In genomic region chr6:131063764-131064272, GRCh38 we compare ENCODE assay signal across 8 cellular contexts. TPM values are rescaled to one million over a fixed set of nuclear protein-coding genes. Genes with fewer than 3 reads are reported as not detected.
DNase-seq lines count a peak whose midpoint lies in the region; ATAC-seq and TF ChIP-seq lines count a peak whose summit lies in the region.

No MANE protein-coding gene starts in this region.

- no peak for TF ChIP-seq POLR2A in uterus (IDR thresholded peaks at IDR 0.05)

- no peaks in the 10 kb centered on the region for H3K9me3 ChIP-seq in liver (ENCODE audit: control insufficient read depth in 4 of 4, low read length in 3 of 4)
- H3K9me3 ChIP-seq in uterus: no peaks in the 10 kb centered on the region

- peaks cover 2% of the 10 kb centered on the region for H3K9me3 Mint-ChIP-seq in activated naive CD8-positive, alpha-beta T cell treated with anti-CD3 and anti-CD28 coated beads, Interleukin-2, amount 10 ng/mL, durations not matched to agents 7 days and 5 days

- peak overlapping the region; percentile 74 to 89 for H3K9ac ChIP-seq in liver (ENCODE audit: low read depth in 1 of 2, low read length in 2 of 2)

- peaks cover 3 to 9% (median 5%) of the 10 kb centered on the region in 4 donors for H3K4me1 ChIP-seq in liver (ENCODE audit: control insufficient read depth in 4 of 4, insufficient read depth in 4 of 4, low read length in 3 of 4)
- no peaks in the 10 kb centered on the region for H3K4me1 ChIP-seq in uterus

- H3K27me3 ChIP-seq in liver (ENCODE audit: control insufficient read depth in 4 of 4, insufficient read depth in 4 of 4, low read length in 3 of 4) (no peaks in the 10 kb centered on the region), uterus (no peaks in the 10 kb centered on the region)

- peaks cover 3% of the 10 kb centered on the region for H3K27me3 Mint-ChIP-seq in activated naive CD8-positive, alpha-beta T cell treated with anti-CD3 and anti-CD28 coated beads, Interleukin-2, amount 10 ng/mL, durations not matched to agents 7 days and 5 days

- POLR2A ChIA-PET in activated naive CD8-positive, alpha-beta T cell treated with anti-CD3 and anti-CD28 coated beads, Interleukin-2, amount 10 ng/mL, durations not matched to agents 7 days and 5 days (lab: Charles Lee): no interaction called here

- H3K4me3 ChIP-seq in GM08714 (ENCODE audit: low read length) (peak overlapping the region; percentile 62; the same call in 1 of the 2 replicates), liver (ENCODE audit: low read depth in 1 of 3, low read length in 3 of 3) (peak overlapping the region; percentile 22 to 83 (median 55)), uterus (peak overlapping the region; percentile 89 to 99)

- H3K27ac ChIP-seq in liver (ENCODE audit: low read depth in 1 of 2, low read length in 2 of 2) (peak overlapping the region; percentile 58 to 93), uterus (peak overlapping the region; percentile 90 to 93)

- H3K27ac Mint-ChIP-seq in activated naive CD8-positive, alpha-beta T cell treated with anti-CD3 and anti-CD28 coated beads, Interleukin-2, amount 10 ng/mL, durations not matched to agents 7 days and 5 days: no peak overlapping the region

- H3K4me3 Mint-ChIP-seq in activated naive CD8-positive, alpha-beta T cell treated with anti-CD3 and anti-CD28 coated beads, Interleukin-2, amount 10 ng/mL, durations not matched to agents 7 days and 5 days: peak overlapping the region; percentile 74

- H3K36me3 ChIP-seq in liver (ENCODE audit: control insufficient read depth in 4 of 4, insufficient read depth in 3 of 4, low read depth in 1 of 4, low read length in 3 of 4) (no peaks in the 10 kb centered on the region), uterus (no peaks in the 10 kb centered on the region)

- intact Hi-C loops in uterus (cut with DNase I; ENCODE audit: low total_unique reads): no loop called here

- WGBS in liver: 52% methylated on average over 8 of the region's 8 CpGs

- no peaks in the 10 kb centered on the region for H3K36me3 Mint-ChIP-seq in activated naive CD8-positive, alpha-beta T cell treated with anti-CD3 and anti-CD28 coated beads, Interleukin-2, amount 10 ng/mL, durations not matched to agents 7 days and 5 days

- no peak for TF ChIP-seq RAD21 in liver (IDR thresholded peaks at IDR 0.05)

- TF ChIP-seq CTCF in liver (IDR thresholded peaks at IDR 0.05; ENCODE audit: low read depth, low read length, missing input control) (no peak), uterus (IDR thresholded peaks at IDR 0.05) (no peak)

- DNase-seq in activated naive CD8-positive, alpha-beta T cell treated with anti-CD3 and anti-CD28 coated beads, Interleukin-2, amount 10 ng/mL, durations not matched to agents 7 days and 5 days: no peak
- DNase-seq in uterus (peak in 1 of 2 donors; percentile 42), C1 segment of cervical spinal cord (lab: John Stamatoyannopoulos, UW) (no peak), NCI-H1417 (lab: John Stamatoyannopoulos, UW) (no peak), islet precursor cell (no peak)

- ATAC-seq in HG02759 (IDR thresholded peaks at IDR 0.05; ENCODE audit: unreplicated experiment): peak; percentile 1
- ATAC-seq in activated naive CD8-positive, alpha-beta T cell treated with anti-CD3 and anti-CD28 coated beads, Interleukin-2, amount 10 ng/mL, durations not matched to agents 7 days and 5 days (ENCODE audit: low read depth): no peak

- H3K4me1 Mint-ChIP-seq in activated naive CD8-positive, alpha-beta T cell treated with anti-CD3 and anti-CD28 coated beads, Interleukin-2, amount 10 ng/mL, durations not matched to agents 7 days and 5 days: peaks cover 14% of the 10 kb centered on the region

TF ChIP-seq in liver, 16 proteins besides CTCF, POLR2A, EP300 and RAD21:
- peak in 1 of 2 donors; percentile 2 for TF ChIP-seq GABPA (IDR thresholded peaks at IDR 0.05 in 1 of 2, conservative IDR thresholded peaks at IDR 0.05 in 1 of 2)
- no peak for TF ChIP-seq ATF3 (IDR thresholded peaks at IDR 0.05)
- no peak for TF ChIP-seq FOXA2 (IDR thresholded peaks at IDR 0.05)
- TF ChIP-seq REST (IDR thresholded peaks at IDR 0.05): no peak
- no peak for TF ChIP-seq EGR1 (IDR thresholded peaks at IDR 0.05; ENCODE audit: low read depth in 2 of 2)
- TF ChIP-seq SP1 (IDR thresholded peaks at IDR 0.05): no peak
- TF ChIP-seq HNF4A (conservative IDR thresholded peaks at IDR 0.05): peak in 1 of 2 donors; percentile 1
- TF ChIP-seq MAX (IDR thresholded peaks at IDR 0.05): no peak
- TF ChIP-seq RXRA (IDR thresholded peaks at IDR 0.05): no peak

RNA-seq across cellular contexts. Expression of gene EPB41L2, which starts 0.8 kb away (rescaled TPM):
- total RNA-seq in activated naive CD8-positive, alpha-beta T cell treated with anti-CD3 and anti-CD28 coated beads, Interleukin-2, amount 10 ng/mL, durations not matched to agents 7 days and 5 days: 10 to 100 TPM; 21.6 to 25.4 TPM
- 10 to 100 TPM; 27.1 to 43.3 TPM for total RNA-seq in liver
- polyA plus RNA-seq in liver: 10 to 100 TPM in 1 of 2 donors, 1 to 10 TPM in 1; 10.0 to 10.2 TPM
- 100 to 1,000 TPM in 3 of 4 donors, 10 to 100 TPM in 1; 72.5 to 237 (median 148) TPM for total RNA-seq in uterus
